ENCODE assay signal across 8 cellular contexts in genomic region chr10:98664329-98665042, GRCh38.
A peak's percentile ranks its signal among the peaks of the same experiment; 100 is the strongest.
DNase-seq lines count a peak whose midpoint lies in the region; ATAC-seq and TF ChIP-seq lines count a peak whose summit lies in the region.

No MANE protein-coding gene starts in this region.

- TF ChIP-seq CTCF in Loucy (conservative IDR thresholded peaks at IDR 0.05; ENCODE audit: low read length) = peak; percentile 83

- no peaks in the 10 kb centered on the region for H3K79me2 ChIP-seq in Loucy (ENCODE audit: insufficient read depth, low read length)

- no peaks in the 10 kb centered on the region for H3K27me3 ChIP-seq in Loucy (ENCODE audit: insufficient read depth, low read length, poor library complexity, severe bottlenecking)

- no peak overlapping the region for H3K4me3 ChIP-seq in Loucy (ENCODE audit: low read length, poor library complexity, severe bottlenecking)

- H3K9me3 ChIP-seq in Loucy (ENCODE audit: insufficient read depth, low read depth, low read length) = no peaks in the 10 kb centered on the region

- ATAC-seq in GM19351 (IDR thresholded peaks at IDR 0.05; ENCODE audit: unreplicated experiment) = peak; percentile 90
- ATAC-seq in stimulated activated naive CD8-positive, alpha-beta T cell treated with anti-CD3 and anti-CD28 coated beads, Interleukin-15, amount 100 ng/mL, for 72 hours = peak; percentile 81
- no peak for ATAC-seq in GM18502 (IDR thresholded peaks at IDR 0.05; ENCODE audit: poor library complexity, unreplicated experiment)

- DNase-seq in CD1c-positive myeloid dendritic cell (ENCODE audit: extremely low spot score) (peak; percentile 71), activated T-cell treated with anti-CD3 and anti-CD28 coated beads for 4 hours (peak; percentile 5), iPS-NIHi11 (ENCODE audit: low spot score) (peak; percentile 76), HCEC 1CT (no peak)
- peak; percentile 24 to 31 for DNase-seq in stimulated activated naive CD8-positive, alpha-beta T cell treated with anti-CD3 and anti-CD28 coated beads, Interleukin-15, amount 100 ng/mL, for 72 hours

- no peak overlapping the region for H3K9ac ChIP-seq in Loucy (ENCODE audit: low read depth, low read length, poor library complexity, severe bottlenecking)

- no peaks in the 10 kb centered on the region for H3K4me1 Mint-ChIP-seq in stimulated activated naive CD8-positive, alpha-beta T cell treated with anti-CD3 and anti-CD28 coated beads, Interleukin-15, amount 100 ng/mL, for 72 hours

- no peak overlapping the region for H3K4me3 Mint-ChIP-seq in stimulated activated naive CD8-positive, alpha-beta T cell treated with anti-CD3 and anti-CD28 coated beads, Interleukin-15, amount 100 ng/mL, for 72 hours

- H3F3A ChIP-seq in Loucy (ENCODE audit: low read depth) = no peaks in the 10 kb centered on the region

- no peak overlapping the region for H3K4me2 ChIP-seq in Loucy (ENCODE audit: low read depth, low read length, poor library complexity, severe bottlenecking)

- no peaks in the 10 kb centered on the region for H3K9me2 ChIP-seq in Loucy (replicated peaks; ENCODE audit: low read depth, low read length)

- H3K4me1 ChIP-seq in Loucy (ENCODE audit: insufficient read depth, low read length, poor library complexity, severe bottlenecking) = no peaks in the 10 kb centered on the region

- no peaks in the 10 kb centered on the region for H3K9me3 Mint-ChIP-seq in stimulated activated naive CD8-positive, alpha-beta T cell treated with anti-CD3 and anti-CD28 coated beads, Interleukin-15, amount 100 ng/mL, for 72 hours

- peak overlapping the region; percentile 94 for H2AFZ ChIP-seq in Loucy (ENCODE audit: low read length)

- peaks cover 20% of the 10 kb centered on the region for H3K27me3 Mint-ChIP-seq in stimulated activated naive CD8-positive, alpha-beta T cell treated with anti-CD3 and anti-CD28 coated beads, Interleukin-15, amount 100 ng/mL, for 72 hours

- H3K27ac Mint-ChIP-seq in stimulated activated naive CD8-positive, alpha-beta T cell treated with anti-CD3 and anti-CD28 coated beads, Interleukin-15, amount 100 ng/mL, for 72 hours = no peak overlapping the region

- no peaks in the 10 kb centered on the region for H4K20me1 ChIP-seq in Loucy (ENCODE audit: insufficient read depth, low read length, poor library complexity, severe bottlenecking)

- no peaks in the 10 kb centered on the region for H3K36me3 ChIP-seq in Loucy (ENCODE audit: insufficient read depth, low read length)
